ENCODE assay signal across 12 cellular contexts in genomic region chr1:224617410-224618361, GRCh38. TPM values are rescaled to one million over a fixed set of nuclear protein-coding genes. Genes with fewer than 3 reads are reported as not detected.
DNase-seq lines count a peak whose midpoint lies in the region; ATAC-seq, FAIRE-seq and TF ChIP-seq lines count a peak whose summit lies in the region.
"Had no signal": no experiment of that assay in that cellular context is flagged by ENCODE, and none has a peak within 500 bp of the region (broad histone marks: within the 10 kb centered on the region; RNA-seq: fewer than 3 reads in every experiment).

No MANE protein-coding gene starts in this region.

- H3K27ac ChIP-seq in Panc1 (ENCODE audit: low read length) (no peak overlapping the region), pancreas (no peak overlapping the region)
- H3K27ac ChIP-seq: uterus had no signal

- H3K27me3 Mint-ChIP-seq in Calu3 (ENCODE audit: unreplicated experiment), result peaks cover 65% of the 10 kb centered on the region

- 6 to 9% methylated on average over 51 to 55 of the region's 55 CpGs for WGBS in pancreas, 2 donors

- TF ChIP-seq CTCF in Calu3 (IDR thresholded peaks at IDR 0.05; ENCODE audit: unreplicated experiment) (no peak), Panc1 (IDR thresholded peaks at IDR 0.05) (no peak), pancreas (IDR thresholded peaks at IDR 0.05) (no peak)

- DNase-seq in Calu3 (no peak), Panc1 (ENCODE audit: low read depth, low spot score) (no peak), pancreas (no peak), cerebellar cortex (ENCODE audit: low spot score) (no peak), NCI-H345 (lab: John Stamatoyannopoulos, UW) (no peak), HUDEP-2 (lab: John Stamatoyannopoulos, UW; ENCODE audit: unreplicated experiment in 76 of 76) (no peak)
- DNase-seq in activated CD8-positive, alpha-beta memory T cell treated with anti-CD3 and anti-CD28 coated beads, Interleukin-2, amount 50 U/mL, for 4 hours, result no peak
- DNase-seq: hypothalamus, Karpas-422, RPMI8226, uterus had no signal

- in situ Hi-C loops in Panc1 (cut with HindIII; ENCODE audit: low pct_unique_long_range_greater_than_20kb, low sequenced_read_pairs), result no loop called here

- no peaks in the 10 kb centered on the region for H3K9me3 ChIP-seq in Panc1 (ENCODE audit: control insufficient read depth, insufficient read depth, low read depth, low read length)
- no peaks in the 10 kb centered on the region for H3K9me3 ChIP-seq in endocrine pancreas (ENCODE audit: control insufficient read depth, low read length)
- H3K9me3 ChIP-seq in pancreas, result no peaks in the 10 kb centered on the region
- H3K9me3 ChIP-seq: uterus had no signal

- no peak for FAIRE-seq in pancreas (lab: Jason Lieb, UNC)

- POLR2A ChIA-PET in Panc1 (lab: Charles Lee), result interaction anchor here (0.6 kb wide), 1 partner anchor 375 kb away, joined by 4 read pairs; no protein-coding TSS in a partner anchor

- H3K27me3 ChIP-seq in Panc1 (ENCODE audit: control insufficient read depth, insufficient read depth, low read length) (peaks cover 12% of the 10 kb centered on the region), endocrine pancreas (ENCODE audit: control insufficient read depth, insufficient read depth, low read length) (no peaks in the 10 kb centered on the region), pancreas (no peaks in the 10 kb centered on the region)

- H3K36me3 ChIP-seq in Panc1 (ENCODE audit: control insufficient read depth, insufficient read depth, low read length), result no peaks in the 10 kb centered on the region
- no peaks in the 10 kb centered on the region for H3K36me3 ChIP-seq in endocrine pancreas (ENCODE audit: control insufficient read depth, insufficient read depth, low read length)
- H3K36me3 ChIP-seq in pancreas, result no peaks in the 10 kb centered on the region
- H3K36me3 ChIP-seq: uterus had no signal

- H3K4me3 ChIP-seq in Panc1 (ENCODE audit: low read depth in 2 of 2, low read length in 2 of 2) (peak overlapping the region; percentile 44 to 58), endocrine pancreas (ENCODE audit: control insufficient read depth, insufficient read depth, low read length) (peak overlapping the region; percentile 43), pancreas (peak overlapping the region in 3 of 4 donors; percentile 36 to 75 (median 45))
- H3K4me3 ChIP-seq: uterus had no signal

- H3K4me1 ChIP-seq in Panc1 (ENCODE audit: control insufficient read depth, insufficient read depth, low read length), result no peaks in the 10 kb centered on the region
- H3K4me1 ChIP-seq in endocrine pancreas (ENCODE audit: control insufficient read depth, insufficient read depth, low read length), result no peaks in the 10 kb centered on the region
- peaks cover 6 to 8% (median 8%) of the 10 kb centered on the region in 3 donors for H3K4me1 ChIP-seq in pancreas

- peak overlapping the region; percentile 72 for H3K9ac ChIP-seq in endocrine pancreas (ENCODE audit: control insufficient read depth, insufficient read depth, low read length)

- peaks cover 15% of the 10 kb centered on the region for H3K36me3 Mint-ChIP-seq in Calu3 (ENCODE audit: insufficient read depth, unreplicated experiment)

- CTCF ChIA-PET in Calu3 (lab: Charles Lee) (interaction anchor here (0.6 kb wide), 1 partner anchor 709 kb away, joined by 3 read pairs; no protein-coding TSS in a partner anchor), Panc1 (lab: Charles Lee) (no interaction called here)

- H3K4me1 Mint-ChIP-seq in Calu3 (ENCODE audit: low read depth, unreplicated experiment), result peaks cover under 1% of the 10 kb centered on the region

- intact Hi-C loops in Calu3 (cut with micrococcal nuclease; ENCODE audit: unreplicated experiment), result no loop called here
- intact Hi-C loops in Panc1 (cut with micrococcal nuclease; ENCODE audit: unreplicated experiment), result no loop called here
- intact Hi-C loops in pancreas (cut with DNase I), result no loop called here

- ATAC-seq in Panc1 (no peak; the same call in 1 of the 2 replicates), pancreas (peak; percentile 4 to 25 (median 19))

- no peak overlapping the region for H3K27ac Mint-ChIP-seq in Calu3 (ENCODE audit: unreplicated experiment)

- no TSS peak for BruUV-seq in Calu3 (replicated peaks; lab: Mats Ljungman, UMichigan)
- BruUV-seq in Panc1 (replicated peaks; lab: Mats Ljungman, UMichigan), result no TSS peak

- peak overlapping the region; percentile 77 for H3K4me3 Mint-ChIP-seq in Calu3 (ENCODE audit: low read depth, unreplicated experiment)

- H3K9me3 Mint-ChIP-seq in Calu3 (ENCODE audit: low read depth, unreplicated experiment), result peaks cover 3% of the 10 kb centered on the region

RNA-seq across cellular contexts. Expression of gene CNIH3, which starts 1.6 kb away (rescaled TPM):
- total RNA-seq in Calu3 (2022), result 2.1 and 3.1 TPM in 2 replicates
- total RNA-seq in Panc1 (2021; ENCODE audit: unreplicated experiment), result 3.7 TPM
- polyA plus RNA-seq in Panc1 (2012; ENCODE audit: insufficient read length), result 5.9 TPM
- total RNA-seq in pancreas, result 10 to 100 TPM in 1 of 6 donors, 1 to 10 TPM in 5; 2.7 to 10.5 (median 5.3) TPM
- 1 to 10 TPM; 2.0 to 4.3 TPM for polyA plus RNA-seq in pancreas
